In the genomic region with DNA sequence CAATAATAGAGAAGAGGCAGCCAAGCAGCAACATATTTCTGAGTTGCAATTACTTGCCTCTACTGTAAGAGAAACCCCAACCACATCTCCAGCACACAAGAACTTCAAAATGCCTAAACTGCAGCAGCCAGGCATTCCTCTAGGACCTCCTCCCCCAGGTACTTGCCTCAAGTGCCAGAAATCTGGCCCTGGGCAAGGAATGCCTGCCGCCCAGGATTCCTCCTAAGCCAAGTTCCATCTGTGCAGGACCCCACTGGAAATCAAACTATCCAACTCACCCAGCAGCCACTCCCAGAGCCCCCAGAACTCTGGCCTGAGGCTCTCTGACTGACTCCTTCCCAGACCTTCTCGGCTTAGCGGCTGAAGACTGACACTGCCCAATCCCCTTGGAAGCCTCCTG, we compare ENCODE assay signal across 25 cellular contexts.
"Had no signal": no experiment of that assay in that cellular context is flagged by ENCODE, and none has a peak within 500 bp of the region (broad histone marks: within the 10 kb centered on the region; RNA-seq: fewer than 3 reads in every experiment).

No MANE protein-coding gene starts in this region.

- H3K4me1 Mint-ChIP-seq: mesothelial cell of epicardium; naive B cell; naive thymus-derived CD8-positive, alpha-beta T cell had no signal

- H3K27ac ChIP-seq: epithelial cell of prostate, esophagus squamous epithelium, gastrocnemius medialis, heart right ventricle, left lung, lower lobe of right lung had no signal

- H3K4me1 ChIP-seq: gastrocnemius medialis, heart right ventricle, left lung, lower lobe of right lung had no signal

- H3K27me3 Mint-ChIP-seq: dendritic cell treated with granulocyte-macrophage colony-stimulating factor and Interleukin-4, amounts not matched to agents 40 ng/mL and 50 ng/mL, for 4 days; effector memory CD8-positive, alpha-beta T cell; naive B cell had no signal

- H3K9me3 ChIP-seq: gastrocnemius medialis, lower lobe of right lung had no signal

- DNase-seq: cortex of kidney; effector CD8-positive, alpha-beta T cell; effector memory CD8-positive, alpha-beta T cell; endodermal cell; erythroblast; esophagus squamous epithelium; foreskin fibroblast; foreskin melanocyte; gastrocnemius medialis; glutamatergic neuron; head of caudate nucleus; heart right ventricle; hippocampal formation; left cardiac atrium; left ventricle myocardium superior; lower lobe of right lung; mesenchymal stem cell; mucosa of descending colon; naive B cell; naive thymus-derived CD8-positive, alpha-beta T cell had no signal

- H3K36me3 ChIP-seq: esophagus squamous epithelium, gastrocnemius medialis, heart right ventricle, left lung, lower lobe of right lung had no signal

- H3K27ac Mint-ChIP-seq: dendritic cell treated with granulocyte-macrophage colony-stimulating factor and Interleukin-4, amounts not matched to agents 40 ng/mL and 50 ng/mL, for 4 days; effector memory CD8-positive, alpha-beta T cell; endodermal cell; mesothelial cell of epicardium; naive B cell; naive thymus-derived CD8-positive, alpha-beta T cell had no signal

- H3K9me3 Mint-ChIP-seq: dendritic cell treated with granulocyte-macrophage colony-stimulating factor and Interleukin-4, amounts not matched to agents 40 ng/mL and 50 ng/mL, for 4 days; endodermal cell had no signal

- ATAC-seq: effector memory CD8-positive, alpha-beta T cell; esophagus mucosa; gastrocnemius medialis; heart right ventricle; left cardiac atrium; left lung; left ventricle myocardium superior; lower lobe of right lung; mucosa of descending colon; naive thymus-derived CD8-positive, alpha-beta T cell had no signal

- H3K4me3 Mint-ChIP-seq: dendritic cell treated with granulocyte-macrophage colony-stimulating factor and Interleukin-4, amounts not matched to agents 40 ng/mL and 50 ng/mL, for 4 days; effector memory CD8-positive, alpha-beta T cell; endodermal cell; mesothelial cell of epicardium; naive B cell; naive thymus-derived CD8-positive, alpha-beta T cell had no signal

- H3K27me3 ChIP-seq: esophagus squamous epithelium, gastrocnemius medialis, heart right ventricle, left lung had no signal

- H3K36me3 Mint-ChIP-seq: mesothelial cell of epicardium; naive B cell; naive thymus-derived CD8-positive, alpha-beta T cell had no signal

- H3K4me3 ChIP-seq: esophagus squamous epithelium, gastrocnemius medialis, heart right ventricle, left lung, lower lobe of right lung, mucosa of descending colon had no signal
